In the genomic region with DNA sequence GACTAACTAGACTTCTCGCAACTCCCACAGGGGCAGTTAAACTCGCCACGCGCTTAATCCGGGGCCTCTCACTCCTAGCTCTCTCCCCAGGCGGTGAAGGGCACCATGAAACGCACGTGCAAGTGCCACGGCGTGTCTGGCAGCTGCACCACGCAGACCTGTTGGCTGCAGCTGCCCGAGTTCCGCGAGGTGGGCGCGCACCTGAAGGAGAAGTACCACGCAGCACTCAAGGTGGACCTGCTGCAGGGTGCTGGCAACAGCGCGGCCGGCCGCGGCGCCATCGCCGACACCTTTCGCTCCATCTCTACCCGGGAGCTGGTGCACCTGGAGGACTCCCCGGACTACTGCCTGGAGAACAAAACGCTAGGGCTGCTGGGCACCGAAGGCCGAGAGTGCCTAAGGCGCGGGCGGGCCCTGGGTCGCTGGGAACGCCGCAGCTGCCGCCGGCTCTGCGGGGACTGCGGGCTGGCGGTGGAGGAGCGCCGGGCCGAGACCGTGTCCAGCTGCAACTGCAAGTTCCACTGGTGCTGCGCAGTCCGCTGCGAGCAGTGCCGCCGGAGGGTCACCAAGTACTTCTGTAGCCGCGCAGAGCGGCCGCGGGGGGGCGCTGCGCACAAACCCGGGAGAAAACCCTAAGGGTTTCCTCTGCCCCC, we compare ENCODE assay signal across 8 cellular contexts. TPM values are rescaled to one million over a fixed set of nuclear protein-coding genes. Genes with fewer than 3 reads are reported as not detected.
DNase-seq lines count a peak whose midpoint lies in the region; ATAC-seq and TF ChIP-seq lines count a peak whose summit lies in the region.

No MANE protein-coding gene starts in this region.

- peak; percentile 92 for TF ChIP-seq CTCF in epithelial cell of proximal tubule (conservative IDR thresholded peaks at IDR 0.05; ENCODE audit: low read depth, low read length)

- peak; percentile 52 for DNase-seq in NOMO-1 treated with dmso at 0.1 percent for 144 hours (lab: John Stamatoyannopoulos, UW; ENCODE audit: unreplicated experiment)
- peak; percentile 40 for DNase-seq in activated T-cell treated with anti-CD3 and anti-CD28 coated beads for 4 hours
- no peak for DNase-seq in epithelial cell of proximal tubule (ENCODE audit: low read depth)
- DNase-seq in middle frontal gyrus (ENCODE audit: extremely low spot score, low spot score), result peak; percentile 39
- DNase-seq in stimulated activated CD8-positive, alpha-beta memory T cell treated with anti-CD3 and anti-CD28 coated beads, Interleukin-15, amount 100 ng/mL, for 24 hours (ENCODE audit: low read depth), result peak; percentile 44
- no peak for DNase-seq in NK-92 (lab: John Stamatoyannopoulos, UW; ENCODE audit: unreplicated experiment)

- peak overlapping the region; percentile 22; the same call in 1 of the 2 replicates for H3K4me3 ChIP-seq in GM08714 (ENCODE audit: low read length)
- H3K4me3 ChIP-seq in epithelial cell of proximal tubule (ENCODE audit: low read depth, low read length), result peak overlapping the region; percentile 48

- ATAC-seq in HG03571 (IDR thresholded peaks at IDR 0.05; ENCODE audit: unreplicated experiment), result peak; percentile 33

RNA-seq across cellular contexts. Expression of a gene that starts 19.5 kb away (rescaled TPM):
- total RNA-seq in epithelial cell of proximal tubule, result not detected in 2 replicates

RNA-seq across cellular contexts. Expression of a gene that starts 37.4 kb away (rescaled TPM):
- total RNA-seq in epithelial cell of proximal tubule, result 0.87 and 2.9 TPM in 2 replicates

RNA-seq across cellular contexts. Expression of a gene that starts 47.4 kb away (rescaled TPM):
- total RNA-seq in epithelial cell of proximal tubule, result 217 and 269 TPM in 2 replicates

RNA-seq across cellular contexts. Expression of a gene that starts 53.4 kb away (rescaled TPM):
- 6.1 and 7.0 TPM in 2 replicates for total RNA-seq in epithelial cell of proximal tubule

Comparison
In these comparisons a context has a peak if more than half of its experiments do, and no peak if none do; other contexts are left out.
1. DNase-seq: peak in NOMO-1 treated with dmso at 0.1 percent for 144 hours (single experiment), activated T-cell treated with anti-CD3 and anti-CD28 coated beads for 4 hours (single experiment), middle frontal gyrus (single experiment) and stimulated activated CD8-positive, alpha-beta memory T cell treated with anti-CD3 and anti-CD28 coated beads, Interleukin-15, amount 100 ng/mL, for 24 hours (single experiment); none in epithelial cell of proximal tubule (single experiment) and NK-92 (single experiment).